In genomic region chr13:108368240-108368898, GRCh38 we compare ENCODE assay signal across 21 cellular contexts.
"Had no signal": no experiment of that assay in that cellular context is flagged by ENCODE, and none has a peak within 500 bp of the region (broad histone marks: within the 10 kb centered on the region; RNA-seq: fewer than 3 reads in every experiment).

No MANE protein-coding gene starts in this region.

- H3K9me3 ChIP-seq: adrenal gland, gastrocnemius medialis, stomach had no signal

- ATAC-seq: activated CD4-positive, CD25-positive, alpha-beta regulatory T cell treated with anti-CD3 and anti-CD28 coated beads, Interleukin-2, amount 50 U/mL, for 24 hours; activated naive CD4-positive, alpha-beta T cell treated with anti-CD3 and anti-CD28 coated beads, Interleukin-2, amount 50 U/mL, for 72 hours; esophagus mucosa; gastrocnemius medialis; left lobe of liver; sciatic nerve; stimulated activated effector memory CD8-positive, alpha-beta T cell treated with anti-CD3 and anti-CD28 coated beads, Interleukin-12 subunit alpha, Interleukin-12 subunit beta, amount 100 ng/mL, for 72 hours had no signal

- H3K36me3 ChIP-seq: adrenal gland, breast epithelium, gastrocnemius medialis, stomach had no signal

- H3K27me3 ChIP-seq: adrenal gland, breast epithelium, gastrocnemius medialis, stomach had no signal

- H3K27ac ChIP-seq: breast epithelium, gastrocnemius medialis, stomach had no signal

- FAIRE-seq: astrocyte, keratinocyte had no signal

- H3K4me1 Mint-ChIP-seq: stimulated activated effector memory CD8-positive, alpha-beta T cell treated with anti-CD3 and anti-CD28 coated beads, Interleukin-12 subunit alpha, Interleukin-12 subunit beta, amount 100 ng/mL, for 72 hours had no signal

- H3K4me2 ChIP-seq: smooth muscle cell had no signal

- DNase-seq: activated gamma-delta T cell treated with Interleukin-2 at 50 U/mL for 16 hours; adrenal gland; cerebellar nuclear complex; cortex of kidney; effector CD4-positive, alpha-beta T cell; gastrocnemius medialis; head of caudate nucleus; mammary epithelial cell; stimulated activated CD4-positive, alpha-beta T cell treated with anti-CD3 and anti-CD28 coated beads, Interleukin-4, amount 100 ng/mL, for 24 hours; stomach; trophoblast cell had no signal

- H3K27ac Mint-ChIP-seq: stimulated activated effector memory CD8-positive, alpha-beta T cell treated with anti-CD3 and anti-CD28 coated beads, Interleukin-12 subunit alpha, Interleukin-12 subunit beta, amount 100 ng/mL, for 72 hours had no signal

- H3K4me3 ChIP-seq: adrenal gland, breast epithelium, gastrocnemius medialis, smooth muscle cell, stomach had no signal

- H3K4me3 Mint-ChIP-seq: stimulated activated effector memory CD8-positive, alpha-beta T cell treated with anti-CD3 and anti-CD28 coated beads, Interleukin-12 subunit alpha, Interleukin-12 subunit beta, amount 100 ng/mL, for 72 hours had no signal

- H3K36me3 Mint-ChIP-seq: activated naive CD4-positive, alpha-beta T cell treated with anti-CD3 and anti-CD28 coated beads, Interleukin-2, amount 50 U/mL, for 72 hours; stimulated activated effector memory CD8-positive, alpha-beta T cell treated with anti-CD3 and anti-CD28 coated beads, Interleukin-12 subunit alpha, Interleukin-12 subunit beta, amount 100 ng/mL, for 72 hours had no signal

- H3K4me1 ChIP-seq: adrenal gland, breast epithelium, gastrocnemius medialis, stomach had no signal
